8 cellular contexts compared by ENCODE assay signal in genomic region chr3:185825379-185825638, GRCh38. TPM values are rescaled to one million over a fixed set of nuclear protein-coding genes. Genes with fewer than 3 reads are reported as not detected.
A peak's percentile ranks its signal among the peaks of the same experiment; 100 is the strongest.
DNase-seq lines count a peak whose midpoint lies in the region; ATAC-seq, FAIRE-seq and TF ChIP-seq lines count a peak whose summit lies in the region.

No MANE protein-coding gene starts in this region.

- TF ChIP-seq CTCF in cardiac muscle cell (IDR thresholded peaks at IDR 0.05; ENCODE audit: low read depth, low read length): no peak
- TF ChIP-seq CTCF in kidney (IDR thresholded peaks at IDR 0.05; ENCODE audit: borderline replicate concordance, extremely low read depth, insufficient read depth): no peak
- no peak for TF ChIP-seq CTCF in upper lobe of left lung (IDR thresholded peaks at IDR 0.05)

- ATAC-seq in Right ventricle myocardium inferior: no peak
- ATAC-seq in activated T-cell treated with anti-CD3 and anti-CD28 coated beads, Interleukin-2, amount 50 U/mL, for 4 hours: no peak
- no peak for ATAC-seq in upper lobe of left lung (ENCODE audit: low FRiP score in 2 of 2)
- ATAC-seq in GM21447 (IDR thresholded peaks at IDR 0.05; ENCODE audit: unreplicated experiment): no peak
- no peak for ATAC-seq in GM18907 (IDR thresholded peaks at IDR 0.05; ENCODE audit: unreplicated experiment)
- ATAC-seq in HG03565 (IDR thresholded peaks at IDR 0.05; ENCODE audit: unreplicated experiment): no peak

- no peak for DNase-seq in cardiac muscle cell (ENCODE audit: low read depth in 1 of 2, low spot score in 1 of 2)
- DNase-seq in Right ventricle myocardium inferior (ENCODE audit: missing footprints): no peak
- DNase-seq in activated T-cell treated with anti-CD3 and anti-CD28 coated beads, Interleukin-2, amount 50 U/mL, for 4 hours: no peak
- no peak for DNase-seq in kidney
- DNase-seq in upper lobe of left lung: no peak

- no peak for TF ChIP-seq EP300 in upper lobe of left lung (IDR thresholded peaks at IDR 0.05)

- H3K4me3 Mint-ChIP-seq in activated T-cell treated with anti-CD3 and anti-CD28 coated beads, Interleukin-2, amount 50 U/mL, for 4 hours: peak overlapping the region; percentile 80

- H3K9me3 ChIP-seq in cardiac muscle cell (ENCODE audit: low read depth) (no peaks in the 10 kb centered on the region), kidney (ENCODE audit: control insufficient read depth in 1 of 2, low read length in 2 of 2) (no peaks in the 10 kb centered on the region), upper lobe of left lung (no peaks in the 10 kb centered on the region)

- intact Hi-C loops in Right ventricle myocardium inferior (cut with DNase I) (loop anchor here (10.0 kb wide), 1 partner anchor 91 kb away; no protein-coding TSS in a partner anchor), kidney (cut with DNase I) (no loop called here)

- H3K36me3 Mint-ChIP-seq in activated T-cell treated with anti-CD3 and anti-CD28 coated beads, Interleukin-2, amount 50 U/mL, for 4 hours (ENCODE audit: insufficient read depth): no peaks in the 10 kb centered on the region

- no peaks in the 10 kb centered on the region for H3K36me3 ChIP-seq in cardiac muscle cell
- no peaks in the 10 kb centered on the region for H3K36me3 ChIP-seq in kidney (ENCODE audit: control insufficient read depth in 1 of 2, insufficient read depth in 2 of 2, low read length in 2 of 2)
- no peaks in the 10 kb centered on the region for H3K36me3 ChIP-seq in upper lobe of left lung

- H3K4me1 ChIP-seq in cardiac muscle cell (ENCODE audit: low read depth): peaks cover 18% of the 10 kb centered on the region
- H3K4me1 ChIP-seq in kidney (ENCODE audit: control insufficient read depth in 1 of 2, insufficient read depth in 1 of 2, low read depth in 1 of 2, low read length in 2 of 2): peaks cover 0 to 5% of the 10 kb centered on the region in 2 donors
- H3K4me1 ChIP-seq in upper lobe of left lung: peaks cover 14 to 39% (median 19%) of the 10 kb centered on the region in 4 donors

- H3K27ac ChIP-seq in cardiac muscle cell: peak overlapping the region; percentile 100
- H3K27ac ChIP-seq in kidney (ENCODE audit: low read depth in 2 of 2, low read length in 2 of 2): peak overlapping the region in 1 of 2 donors; percentile 73
- peak overlapping the region; percentile 84 to 98 (median 90) for H3K27ac ChIP-seq in upper lobe of left lung

- WGBS in upper lobe of left lung, 2 donors: 0% methylated on average over 44 of the region's 47 CpGs; no CpG with 5 or more reads in 1 of the 2 donors

- FAIRE-seq in kidney (lab: Jason Lieb, UNC): no peak

- H3K4me3 ChIP-seq in cardiac muscle cell (peak overlapping the region; percentile 94), kidney (ENCODE audit: low read length in 2 of 2) (peak overlapping the region; percentile 69 to 71), upper lobe of left lung (peak overlapping the region; percentile 81 to 97 (median 88))

- no peak for TF ChIP-seq POLR2A in upper lobe of left lung (IDR thresholded peaks at IDR 0.05)

- H3K27me3 Mint-ChIP-seq in activated T-cell treated with anti-CD3 and anti-CD28 coated beads, Interleukin-2, amount 50 U/mL, for 4 hours (ENCODE audit: low read depth): peaks cover 59% of the 10 kb centered on the region

- peak overlapping the region in 1 of 2 donors; percentile 56 for H3K9ac ChIP-seq in kidney (ENCODE audit: low read length in 2 of 2)

- peaks cover 8% of the 10 kb centered on the region for H3K4me1 Mint-ChIP-seq in activated T-cell treated with anti-CD3 and anti-CD28 coated beads, Interleukin-2, amount 50 U/mL, for 4 hours (ENCODE audit: low read depth)

- no peaks in the 10 kb centered on the region for H3K9me3 Mint-ChIP-seq in activated T-cell treated with anti-CD3 and anti-CD28 coated beads, Interleukin-2, amount 50 U/mL, for 4 hours

- H3K27me3 ChIP-seq in cardiac muscle cell (no peaks in the 10 kb centered on the region), upper lobe of left lung (no peaks in the 10 kb centered on the region)

RNA-seq across cellular contexts. Expression of gene IGF2BP2, which starts 0.5 kb away (rescaled TPM):
- total RNA-seq in cardiac muscle cell (77.1 and 119 TPM in 2 replicates), Right ventricle myocardium inferior (15.9 TPM), kidney (26.9 TPM), upper lobe of left lung (10 to 100 TPM; 11.4 to 60.3 (median 24.9) TPM)
- polyA plus RNA-seq in cardiac muscle cell (129 and 164 TPM in 2 replicates), kidney (ENCODE audit: insufficient read depth, low read depth, low replicate concordance) (7.7 TPM)
- total RNA-seq in activated T-cell treated with anti-CD3 and anti-CD28 coated beads, Interleukin-2, amount 50 U/mL, for 4 hours: under 1 TPM; 0.43 to 0.79 (median 0.53) TPM
